In the genomic region with DNA sequence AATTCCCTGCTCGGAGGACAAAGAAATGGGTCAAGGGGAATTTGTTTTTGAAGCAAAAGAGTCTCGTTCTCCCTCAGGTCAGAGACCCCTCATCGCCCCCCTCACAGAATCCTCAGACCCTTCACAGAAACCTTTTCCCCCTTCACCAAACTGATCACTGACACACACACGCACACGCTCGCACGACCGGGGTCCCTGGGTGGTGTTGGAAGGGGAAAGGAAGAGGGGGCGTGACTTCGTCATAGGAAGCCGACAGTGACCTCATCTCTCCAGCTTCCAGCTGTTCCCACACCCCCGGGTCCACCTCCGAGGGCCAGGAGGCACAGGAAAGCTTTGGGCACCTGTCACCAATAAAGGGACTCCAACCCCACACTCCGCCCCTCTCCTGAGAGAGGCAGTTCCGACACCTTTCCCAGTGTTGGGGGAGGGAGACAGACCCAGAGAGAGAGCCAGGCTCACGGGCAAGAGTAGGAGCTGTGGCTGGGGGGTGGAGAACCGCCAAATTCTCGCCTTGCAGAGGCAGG, we compare ENCODE assay signal across 9 cellular contexts. TPM values are rescaled to one million over a fixed set of nuclear protein-coding genes. Genes with fewer than 3 reads are reported as not detected.
DNase-seq lines count a peak whose midpoint lies in the region; ATAC-seq and TF ChIP-seq lines count a peak whose summit lies in the region.
"Had no signal": no experiment of that assay in that cellular context is flagged by ENCODE, and none has a peak within 500 bp of the region (broad histone marks: within the 10 kb centered on the region; RNA-seq: fewer than 3 reads in every experiment).

No MANE protein-coding gene starts in this region.

- peak overlapping the region; percentile 15 to 35 (median 20) for H3K4me3 ChIP-seq in mammary epithelial cell (replicated peaks in 1 of 3; ENCODE audit: insufficient read depth in 1 of 3, low read depth in 2 of 3, low read length in 3 of 3)
- H3K4me3 ChIP-seq in mucosa of descending colon = no peak overlapping the region

- peak; percentile 35 for ATAC-seq in mucosa of descending colon
- ATAC-seq in HG03469 (IDR thresholded peaks at IDR 0.05; ENCODE audit: unreplicated experiment) = no peak
- no peak for ATAC-seq in HG02798 (IDR thresholded peaks at IDR 0.05; ENCODE audit: poor library complexity, unreplicated experiment)

- peak overlapping the region; percentile 83 for H3K4me2 ChIP-seq in mammary epithelial cell (ENCODE audit: insufficient read depth, low read depth, low read length)

- TF ChIP-seq CTCF in mammary epithelial cell (conservative IDR thresholded peaks at IDR 0.05 in 1 of 2, IDR thresholded peaks at IDR 0.05 in 1 of 2; ENCODE audit: extremely low read depth in 1 of 2, insufficient read depth in 1 of 2, low read depth in 1 of 2, low read length in 2 of 2) = no peak
- TF ChIP-seq CTCF in mucosa of descending colon (IDR thresholded peaks at IDR 0.05) = no peak

- CTCF ChIA-PET in mammary epithelial cell (lab: Charles Lee; ENCODE audit: low non-redundant PET) = interaction anchor here (0.6 to 1.2 kb wide), 4 partner anchors 32 to 166 kb away, joined by 4 to 10 read pairs (median 5); partner anchors contain the start of gene RNASEK

- peaks cover 3% of the 10 kb centered on the region for H3K27me3 ChIP-seq in mammary epithelial cell (ENCODE audit: insufficient read depth, low read length)

- H3K9ac ChIP-seq in mammary epithelial cell (ENCODE audit: insufficient read depth, low read length) = no peak overlapping the region

- H3K27ac ChIP-seq in mammary epithelial cell (ENCODE audit: insufficient read depth, low read depth, low read length) = no peak overlapping the region

- dilution Hi-C loops in mammary epithelial cell (cut with HindIII; ENCODE audit: low sequenced_read_pairs) = loop anchor here (5.0 kb wide), 2 partner anchors 61 to 124 kb away; no protein-coding TSS in a partner anchor

- H3K9me3 ChIP-seq in mammary epithelial cell (replicated peaks; ENCODE audit: insufficient read depth, low read length) = no peaks in the 10 kb centered on the region
- H3K9me3 ChIP-seq in mucosa of descending colon = no peaks in the 10 kb centered on the region

- peak overlapping the region; percentile 85 for H2AFZ ChIP-seq in mammary epithelial cell (ENCODE audit: low read depth, low read length)

- no peaks in the 10 kb centered on the region for H3K36me3 ChIP-seq in mammary epithelial cell (ENCODE audit: insufficient read depth, low read length)
- H3K36me3 ChIP-seq in mucosa of descending colon (ENCODE audit: low read depth) = no peaks in the 10 kb centered on the region

- 8% methylated on average over 6 of the region's 18 CpGs for WGBS in mammary epithelial cell (ENCODE audit: low coverage, missing lambda C conversion rate)

- DNase-seq in D341Med (ENCODE audit: low spot score) = peak; percentile 16
- DNase-seq in NCI-H146 (lab: John Stamatoyannopoulos, UW) = peak; percentile 59
- DNase-seq in mammary epithelial cell = no peak
- no peak for DNase-seq in mucosa of descending colon
- DNase-seq in NCI-H446 treated with DMSO at 0.1 percent for 48 hours (lab: John Stamatoyannopoulos, UW) = no peak
- DNase-seq in activated CD4-positive, alpha-beta T cell treated with anti-CD3 and anti-CD28 coated beads, Interleukin-2, amount 50 U/mL, for 4 hours = no peak

- H3K4me1 ChIP-seq in mammary epithelial cell (ENCODE audit: insufficient read depth, low read length) = peaks cover 7% of the 10 kb centered on the region
- peaks cover 10% of the 10 kb centered on the region for H3K4me1 ChIP-seq in mucosa of descending colon (ENCODE audit: low read depth)

- in situ Hi-C loops in mammary epithelial cell (cut with MboI; ENCODE audit: low sequenced_read_pairs in 2 of 2) = no loop called here

- no peaks in the 10 kb centered on the region for H3K79me2 ChIP-seq in mammary epithelial cell (ENCODE audit: insufficient read depth, low read length)

- no peaks in the 10 kb centered on the region for H4K20me1 ChIP-seq in mammary epithelial cell (ENCODE audit: insufficient read depth, low read length)

- BruUV-seq in mammary epithelial cell (replicated peaks; lab: Mats Ljungman, UMichigan) = no TSS peak

- intact Hi-C loops in mammary epithelial cell (cut with micrococcal nuclease) (loop anchor here (1.0 to 2.0 kb wide), 2 partner anchors 41 to 126 kb away; no protein-coding TSS in a partner anchor), mucosa of descending colon (cut with DNase I, micrococcal nuclease) (no loop called here)

RNA-seq across cellular contexts. Expression of gene ASGR1, which starts 1.2 kb away (rescaled TPM):
- total RNA-seq in mammary epithelial cell (under 1 TPM; under 0.01 to 0.61 TPM), mucosa of descending colon (1 to 10 TPM in 2 of 3 donors, under 1 TPM in 1; 0.35 to 1.6 (median 1.2) TPM)
- polyA plus RNA-seq in mammary epithelial cell = 0.25 TPM
- not detected for polyA minus RNA-seq in mammary epithelial cell
- total RNA-seq: M059J had no signal

RNA-seq across cellular contexts. Expression of gene DLG4, which starts 41.6 kb away (rescaled TPM):
- total RNA-seq in mammary epithelial cell (10 to 100 TPM in 1 of 2 donors, 1 to 10 TPM in 1; 1.5 to 10.8 TPM), mucosa of descending colon (10 to 100 TPM in 1 of 3 donors, 1 to 10 TPM in 2; 4.1 to 34.5 (median 6.6) TPM)
- polyA plus RNA-seq in mammary epithelial cell = 3.5 TPM
- 6.7 TPM for polyA minus RNA-seq in mammary epithelial cell

RNA-seq across cellular contexts. Expression of gene ACADVL, which starts 41.7 kb away (rescaled TPM):
- total RNA-seq in mammary epithelial cell (100 to 1,000 TPM; 385 to 448 TPM), mucosa of descending colon (1,000 to 10,000 TPM in 1 of 3 donors, 100 to 1,000 TPM in 2; 729 to 1,007 (median 804) TPM)
- 297 TPM for polyA plus RNA-seq in mammary epithelial cell
- polyA minus RNA-seq in mammary epithelial cell = 321 TPM

RNA-seq across cellular contexts. Expression of gene DVL2, which starts 56.3 kb away (rescaled TPM):
- total RNA-seq in mammary epithelial cell (10 to 100 TPM; 43.6 to 48.0 TPM), mucosa of descending colon (10 to 100 TPM; 33.4 to 52.0 (median 36.0) TPM)
- polyA plus RNA-seq in mammary epithelial cell = 7.9 TPM
- 44.2 TPM for polyA minus RNA-seq in mammary epithelial cell

Comparison
In these comparisons a context has a peak if more than half of its experiments do, and no peak if none do; other contexts are left out.
1. DNase-seq: peak in D341Med (single experiment) and NCI-H146 (single experiment); none in mammary epithelial cell (single experiment), mucosa of descending colon (0 of 3), NCI-H446 treated with DMSO at 0.1 percent for 48 hours (single experiment) and activated CD4-positive, alpha-beta T cell treated with anti-CD3 and anti-CD28 coated beads, Interleukin-2, amount 50 U/mL, for 4 hours (0 of 2).